In the genomic region with DNA sequence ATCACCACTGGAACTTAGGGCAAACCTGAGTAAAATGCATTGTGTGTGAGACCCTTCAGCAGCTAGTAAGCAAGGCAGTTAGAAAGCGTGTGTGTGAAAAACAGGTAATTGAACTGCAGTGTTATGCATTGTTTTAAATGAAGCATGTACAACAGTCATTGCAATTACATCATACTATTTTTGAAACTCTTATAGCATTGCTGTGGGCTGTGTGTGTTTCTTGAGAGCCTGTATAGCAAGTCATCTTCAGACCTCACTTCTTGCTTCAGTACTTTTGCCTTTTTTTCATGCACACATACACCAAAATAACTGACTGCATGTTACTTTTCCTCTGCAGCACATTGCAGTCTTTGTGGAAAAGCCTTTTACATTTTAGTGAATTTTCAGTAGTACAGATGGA, we compare ENCODE assay signal across 20 cellular contexts. TPM values are rescaled to one million over a fixed set of nuclear protein-coding genes. Genes with fewer than 3 reads are reported as not detected.
DNase-seq lines count a peak whose midpoint lies in the region; ATAC-seq, FAIRE-seq and TF ChIP-seq lines count a peak whose summit lies in the region.
"Had no signal": no experiment of that assay in that cellular context is flagged by ENCODE, and none has a peak within 500 bp of the region (broad histone marks: within the 10 kb centered on the region; RNA-seq: fewer than 3 reads in every experiment).

No MANE protein-coding gene starts in this region.

- in situ Hi-C loops in HepG2 (cut with HindIII; ENCODE audit: extremely low pct_ligation_motif_present, low pct_unique_long_range_greater_than_20kb): no loop called here

- H3K27ac ChIP-seq in HepG2 (ENCODE audit: extremely low read length, insufficient read depth, low read length) (no peak overlapping the region), right lobe of liver (no peak overlapping the region), SK-N-MC (peak overlapping the region; percentile 52; the same call in 1 of the 2 replicates), psoas muscle (no peak overlapping the region)
- H3K27ac ChIP-seq: RWPE1, suprapubic skin had no signal

- H3K9me3 ChIP-seq in HepG2 (ENCODE audit: low read length) (no peaks in the 10 kb centered on the region), right lobe of liver (no peaks in the 10 kb centered on the region), SK-N-MC (ENCODE audit: low read depth, low read length) (no peaks in the 10 kb centered on the region), psoas muscle (no peaks in the 10 kb centered on the region)
- H3K9me3 ChIP-seq: heart left ventricle, suprapubic skin had no signal

- POLR2A ChIA-PET in HepG2 (lab: Yijun Ruan, JAX): interaction anchor here (1.5 kb wide), 1 partner anchor 69 kb away, joined by 3 read pairs; no protein-coding TSS in a partner anchor

- H3K36me3 ChIP-seq in HepG2 (replicated peaks in 1 of 2; ENCODE audit: control insufficient read depth in 1 of 2, insufficient read depth in 2 of 2, low read length in 2 of 2) (peaks cover 31 to 88% of the 10 kb centered on the region in 2 experiments), right lobe of liver (peaks cover 27 to 94% (median 59%) of the 10 kb centered on the region in 4 donors), SK-N-MC (ENCODE audit: insufficient read depth, low read length) (peaks cover 94% of the 10 kb centered on the region), psoas muscle (ENCODE audit: insufficient read depth in 1 of 2, low read depth in 1 of 2) (peaks cover 14 to 100% of the 10 kb centered on the region in 2 donors)

- H3K9ac ChIP-seq in HepG2 (ENCODE audit: insufficient read depth, low read depth, low read length): no peak overlapping the region
- peak overlapping the region; percentile 35 for H3K9ac ChIP-seq in SK-N-MC (ENCODE audit: insufficient read length)

- ATAC-seq in HepG2: no peak
- no peak for ATAC-seq in right lobe of liver
- no peak for ATAC-seq in effector memory CD8-positive, alpha-beta T cell (replicated peaks)
- ATAC-seq in psoas muscle: no peak
- no peak for ATAC-seq in HG03354 (IDR thresholded peaks at IDR 0.05; ENCODE audit: poor library complexity, severe bottlenecking, unreplicated experiment)

- peak overlapping the region; percentile 28 to 62 for H3K27ac Mint-ChIP-seq in effector memory CD8-positive, alpha-beta T cell
- peak overlapping the region; percentile 10 for H3K27ac Mint-ChIP-seq in type B pancreatic cell
- H3K27ac Mint-ChIP-seq: mesothelial cell of epicardium had no signal

- no peaks in the 10 kb centered on the region for H3K79me2 ChIP-seq in HepG2 (ENCODE audit: insufficient read depth, low read length)

- no peak overlapping the region for H2AFZ ChIP-seq in HepG2 (ENCODE audit: low read length)

- H3K4me1 Mint-ChIP-seq in effector memory CD8-positive, alpha-beta T cell (ENCODE audit: low read depth in 2 of 2): peaks cover 0 to 5% of the 10 kb centered on the region in 2 donors
- H3K4me1 Mint-ChIP-seq in type B pancreatic cell (ENCODE audit: unreplicated experiment): no peaks in the 10 kb centered on the region
- H3K4me1 Mint-ChIP-seq: mesothelial cell of epicardium had no signal

- no TSS peak for BruUV-seq in HepG2 (replicated peaks; lab: Mats Ljungman, UMichigan)

- H3K4me2 ChIP-seq in HepG2 (ENCODE audit: low read depth, low read length): no peak overlapping the region

- H3K4me1 ChIP-seq in HepG2 (ENCODE audit: insufficient read depth, low read length) (no peaks in the 10 kb centered on the region), right lobe of liver (no peaks in the 10 kb centered on the region), psoas muscle (no peaks in the 10 kb centered on the region)
- H3K4me1 ChIP-seq: suprapubic skin had no signal

- no peak overlapping the region for H3K4me3 ChIP-seq in HepG2 (replicated peaks in 1 of 3; ENCODE audit: insufficient read depth in 1 of 3, low read depth in 2 of 3, low read length in 3 of 3)
- H3K4me3 ChIP-seq in right lobe of liver: no peak overlapping the region
- H3K4me3 ChIP-seq in SK-N-MC: no peak overlapping the region
- no peak overlapping the region for H3K4me3 ChIP-seq in psoas muscle
- H3K4me3 ChIP-seq: heart left ventricle, suprapubic skin had no signal

- DNase-seq in HepG2 (ENCODE audit: low spot score) (no peak), right lobe of liver (no peak), SK-N-MC (ENCODE audit: low read depth, low spot score) (no peak), type B pancreatic cell (ENCODE audit: extremely low spot score, unreplicated experiment) (no peak), psoas muscle (no peak), SIG-M5 (lab: John Stamatoyannopoulos, UW) (no peak)
- no peak for DNase-seq in effector memory CD8-positive, alpha-beta T cell
- DNase-seq: activated CD8-positive, alpha-beta memory T cell treated with anti-CD3 and anti-CD28 coated beads, Interleukin-2, amount 50 U/mL, for 4 hours; activated naive CD8-positive, alpha-beta T cell treated with anti-CD3 and anti-CD28 coated beads, Interleukin-2, amount 10 ng/mL, durations not matched to agents 7 days and 5 days; caudate nucleus; effector memory CD4-positive, alpha-beta T cell; heart left ventricle; NCI-H1436; stimulated activated CD4-positive, alpha-beta T cell treated with anti-CD3 and anti-CD28 coated beads, Interleukin-2, amount 100 ng/mL, for 24 hours had no signal

- no peak for FAIRE-seq in HepG2 (lab: Jason Lieb, UNC)
- FAIRE-seq: HTR-8/SVneo, islet of Langerhans had no signal

- TF ChIP-seq EP300 in HepG2 (IDR thresholded peaks at IDR 0.05; ENCODE audit: low read depth in 2 of 2, low read length in 2 of 2): no peak
- TF ChIP-seq EP300 in HepG2 (CRISPR knock-in tag; IDR thresholded peaks at IDR 0.05; ENCODE audit: borderline replicate concordance): no peak

- CTCF ChIA-PET in HepG2 (lab: Yijun Ruan, JAX; ENCODE audit: low intra/inter-chr PET ratio, low total read pairs): no interaction called here

- H3K27me3 ChIP-seq in HepG2 (ENCODE audit: control insufficient read depth in 1 of 2, insufficient read depth in 2 of 2, low read length in 2 of 2) (no peaks in the 10 kb centered on the region), right lobe of liver (no peaks in the 10 kb centered on the region), psoas muscle (ENCODE audit: insufficient read depth in 3 of 3, low read length in 2 of 3) (no peaks in the 10 kb centered on the region)
- H3K27me3 ChIP-seq: heart left ventricle, suprapubic skin had no signal

- H4K20me1 ChIP-seq in HepG2 (ENCODE audit: insufficient read depth, low read length): no peaks in the 10 kb centered on the region

- H3K36me3 Mint-ChIP-seq in effector memory CD8-positive, alpha-beta T cell (ENCODE audit: insufficient read depth): peaks cover 81% of the 10 kb centered on the region
- H3K36me3 Mint-ChIP-seq in type B pancreatic cell: peaks cover 25% of the 10 kb centered on the region

- TF ChIP-seq POLR2A in HepG2 (IDR thresholded peaks at IDR 0.05; ENCODE audit: insufficient read depth in 1 of 2, low read depth in 2 of 2, low read length in 2 of 2): 0 out of 4 replicates have a peak, but pooled peaks have one; percentile 21 to 23
- no peak for TF ChIP-seq POLR2A in right lobe of liver (IDR thresholded peaks at IDR 0.05)

- WGBS in HepG2 (ENCODE audit: low lambda C conversion rate): 100% methylated on average over 1 of the region's 1 CpG
- WGBS in right lobe of liver (ENCODE audit: insufficient coverage, low coverage, low lambda C conversion rate, missing lambda C conversion rate): 100% methylated on average over 1 of the region's 1 CpG
- WGBS in psoas muscle, 3 donors: 79 to 96% (median 85%) methylated on average over 1 of the region's 1 CpG

- TF ChIP-seq RAD21 in HepG2 (CRISPR knock-in tag; IDR thresholded peaks at IDR 0.05): no peak

- H3K9me3 Mint-ChIP-seq in effector memory CD8-positive, alpha-beta T cell: no peaks in the 10 kb centered on the region
- no peaks in the 10 kb centered on the region for H3K9me3 Mint-ChIP-seq in type B pancreatic cell
- H3K9me3 Mint-ChIP-seq: activated naive CD8-positive, alpha-beta T cell treated with anti-CD3 and anti-CD28 coated beads, Interleukin-2, amount 10 ng/mL, durations not matched to agents 7 days and 5 days; mesothelial cell of epicardium had no signal

- intact Hi-C loops in HepG2 (cut with micrococcal nuclease; ENCODE audit: unreplicated experiment): loop anchor here (2.0 kb wide), 1 partner anchor 59 kb away; no protein-coding TSS in a partner anchor
- intact Hi-C loops in right lobe of liver (cut with DNase I): no loop called here
- intact Hi-C loops in psoas muscle (cut with DNase I): loop anchor here in 1 of 2 donors (10.0 kb wide), 1 partner anchor 237 kb away; no protein-coding TSS in a partner anchor

- TF ChIP-seq CTCF in HepG2 (CRISPR knock-in tag; IDR thresholded peaks at IDR 0.05) (no peak), right lobe of liver (IDR thresholded peaks at IDR 0.05) (no peak), type B pancreatic cell (conservative IDR thresholded peaks at IDR 0.05) (no peak), psoas muscle (IDR thresholded peaks at IDR 0.05) (no peak)

- no peaks in the 10 kb centered on the region for H3K27me3 Mint-ChIP-seq in effector memory CD8-positive, alpha-beta T cell
- no peaks in the 10 kb centered on the region for H3K27me3 Mint-ChIP-seq in type B pancreatic cell
- H3K27me3 Mint-ChIP-seq: activated naive CD8-positive, alpha-beta T cell treated with anti-CD3 and anti-CD28 coated beads, Interleukin-2, amount 10 ng/mL, durations not matched to agents 7 days and 5 days had no signal

- no peak overlapping the region for H3K4me3 Mint-ChIP-seq in effector memory CD8-positive, alpha-beta T cell
- no peak overlapping the region for H3K4me3 Mint-ChIP-seq in type B pancreatic cell
- H3K4me3 Mint-ChIP-seq: activated naive CD8-positive, alpha-beta T cell treated with anti-CD3 and anti-CD28 coated beads, Interleukin-2, amount 10 ng/mL, durations not matched to agents 7 days and 5 days; mesothelial cell of epicardium had no signal

RNA-seq across cellular contexts. Expression of a gene that starts 19.2 kb away (rescaled TPM):
- 48.7 and 67.7 TPM in 2 replicates for total RNA-seq in HepG2 (2016; rRNA removed; fragmentation: Illumina TruSeq; extraction: Trizol)
- 24.5 and 30.9 TPM in 2 replicates for total RNA-seq in HepG2 (2016; cell fraction: cytosol; rRNA removed; fragmentation: Illumina TruSeq; extraction: Trizol; ENCODE audit: low read depth)
- total RNA-seq in HepG2 (2016; cell fraction: insoluble cytoplasmic fraction; rRNA removed; fragmentation: Illumina TruSeq; extraction: Trizol): 43.2 and 68.2 TPM in 2 replicates
- 26.1 and 28.8 TPM in 2 replicates for total RNA-seq in HepG2 (2016; cell fraction: membrane; rRNA removed; fragmentation: Illumina TruSeq; extraction: Trizol)
- total RNA-seq in HepG2 (2016; cell fraction: nucleus; rRNA removed; fragmentation: Illumina TruSeq; extraction: Trizol): 57.2 and 59.6 TPM in 2 replicates
- 73.6 and 83.3 TPM in 2 replicates for polyA plus RNA-seq in HepG2 (2011; rRNA removed)
- 52.4 and 80.1 TPM in 2 replicates for polyA plus RNA-seq in HepG2 (2011; cell fraction: cytosol; rRNA removed)
- polyA plus RNA-seq in HepG2 (2011; cell fraction: nucleus; rRNA removed): 24.3 and 32.5 TPM in 2 replicates
- polyA plus RNA-seq in HepG2 (2012): 61.8 and 70.1 TPM in 2 replicates
- 19.3 and 20.0 TPM in 2 replicates for polyA plus RNA-seq in HepG2 (2016; cell fraction: cytosol; fragmentation: Illumina TruSeq; extraction: Trizol; ENCODE audit: low read depth)
- polyA plus RNA-seq in HepG2 (2016; cell fraction: insoluble cytoplasmic fraction; fragmentation: Illumina TruSeq; extraction: Trizol; ENCODE audit: low read depth): 49.4 and 52.0 TPM in 2 replicates
- polyA plus RNA-seq in HepG2 (2016; cell fraction: membrane; fragmentation: Illumina TruSeq; extraction: Trizol; ENCODE audit: low read depth): 19.4 and 21.2 TPM in 2 replicates
- 111 and 117 TPM in 2 replicates for polyA plus RNA-seq in HepG2 (2016; cell fraction: nucleus; fragmentation: Illumina TruSeq; extraction: Trizol; ENCODE audit: insufficient read depth, low read depth)
- polyA minus RNA-seq in HepG2 (2011; rRNA and poly(A)+ RNA removed; ENCODE audit: low replicate concordance): 40.8 and 45.5 TPM in 2 replicates
- 17.2 and 20.3 TPM in 2 replicates for polyA minus RNA-seq in HepG2 (2011; cell fraction: cytosol; rRNA and poly(A)+ RNA removed)
- polyA minus RNA-seq in HepG2 (2011; cell fraction: nucleus; rRNA and poly(A)+ RNA removed): 31.4 and 37.7 TPM in 2 replicates
- 10 to 100 TPM; 13.1 to 50.8 (median 19.7) TPM for total RNA-seq in right lobe of liver
- total RNA-seq in type B pancreatic cell (ENCODE audit: low replicate concordance): 23.1 and 25.9 TPM in 2 replicates
- total RNA-seq in psoas muscle: 10 to 100 TPM; 11.4 to 28.8 (median 16.1) TPM
- polyA plus RNA-seq in psoas muscle: 10 to 100 TPM; 31.2 to 43.1 (median 34.7) TPM

RNA-seq across cellular contexts. Expression of a gene that starts 19.4 kb away (rescaled TPM):
- total RNA-seq in HepG2 (2016; rRNA removed; fragmentation: Illumina TruSeq; extraction: Trizol) (80.3 and 186 TPM in 2 replicates), right lobe of liver (100 to 1,000 TPM in 4 of 6 experiments, 10 to 100 TPM in 2; 56.9 to 247 (median 160) TPM), type B pancreatic cell (ENCODE audit: low replicate concordance) (124 and 157 TPM in 2 replicates), psoas muscle (10 to 100 TPM; 37.9 to 66.5 (median 54.1) TPM)
- total RNA-seq in HepG2 (2016; cell fraction: cytosol; rRNA removed; fragmentation: Illumina TruSeq; extraction: Trizol; ENCODE audit: low read depth): 81.7 and 81.9 TPM in 2 replicates
- 87.6 and 200 TPM in 2 replicates for total RNA-seq in HepG2 (2016; cell fraction: insoluble cytoplasmic fraction; rRNA removed; fragmentation: Illumina TruSeq; extraction: Trizol)
- total RNA-seq in HepG2 (2016; cell fraction: membrane; rRNA removed; fragmentation: Illumina TruSeq; extraction: Trizol): 64.7 and 72.7 TPM in 2 replicates
- total RNA-seq in HepG2 (2016; cell fraction: nucleus; rRNA removed; fragmentation: Illumina TruSeq; extraction: Trizol): 414 and 436 TPM in 2 replicates
- polyA plus RNA-seq in HepG2 (2011; rRNA removed) (262 and 271 TPM in 2 replicates), psoas muscle (100 to 1,000 TPM in 1 of 3 donors, 10 to 100 TPM in 2; 31.3 to 115 (median 70.5) TPM)
- 66.8 and 107 TPM in 2 replicates for polyA plus RNA-seq in HepG2 (2011; cell fraction: cytosol; rRNA removed)
- polyA plus RNA-seq in HepG2 (2011; cell fraction: nucleus; rRNA removed): 244 and 352 TPM in 2 replicates
- 151 and 169 TPM in 2 replicates for polyA plus RNA-seq in HepG2 (2012)
- polyA plus RNA-seq in HepG2 (2016; cell fraction: cytosol; fragmentation: Illumina TruSeq; extraction: Trizol; ENCODE audit: low read depth): 21.0 and 21.9 TPM in 2 replicates
- 78.4 and 81.5 TPM in 2 replicates for polyA plus RNA-seq in HepG2 (2016; cell fraction: insoluble cytoplasmic fraction; fragmentation: Illumina TruSeq; extraction: Trizol; ENCODE audit: low read depth)
- 34.4 and 38.6 TPM in 2 replicates for polyA plus RNA-seq in HepG2 (2016; cell fraction: membrane; fragmentation: Illumina TruSeq; extraction: Trizol; ENCODE audit: low read depth)
- polyA plus RNA-seq in HepG2 (2016; cell fraction: nucleus; fragmentation: Illumina TruSeq; extraction: Trizol; ENCODE audit: insufficient read depth, low read depth): 277 and 292 TPM in 2 replicates
- polyA minus RNA-seq in HepG2 (2011; rRNA and poly(A)+ RNA removed; ENCODE audit: low replicate concordance): 294 and 406 TPM in 2 replicates
- 134 and 182 TPM in 2 replicates for polyA minus RNA-seq in HepG2 (2011; cell fraction: cytosol; rRNA and poly(A)+ RNA removed)
- polyA minus RNA-seq in HepG2 (2011; cell fraction: nucleus; rRNA and poly(A)+ RNA removed): 788 and 1,143 TPM in 2 replicates
